ENCODE assay signal across 11 cellular contexts in the genomic region with DNA sequence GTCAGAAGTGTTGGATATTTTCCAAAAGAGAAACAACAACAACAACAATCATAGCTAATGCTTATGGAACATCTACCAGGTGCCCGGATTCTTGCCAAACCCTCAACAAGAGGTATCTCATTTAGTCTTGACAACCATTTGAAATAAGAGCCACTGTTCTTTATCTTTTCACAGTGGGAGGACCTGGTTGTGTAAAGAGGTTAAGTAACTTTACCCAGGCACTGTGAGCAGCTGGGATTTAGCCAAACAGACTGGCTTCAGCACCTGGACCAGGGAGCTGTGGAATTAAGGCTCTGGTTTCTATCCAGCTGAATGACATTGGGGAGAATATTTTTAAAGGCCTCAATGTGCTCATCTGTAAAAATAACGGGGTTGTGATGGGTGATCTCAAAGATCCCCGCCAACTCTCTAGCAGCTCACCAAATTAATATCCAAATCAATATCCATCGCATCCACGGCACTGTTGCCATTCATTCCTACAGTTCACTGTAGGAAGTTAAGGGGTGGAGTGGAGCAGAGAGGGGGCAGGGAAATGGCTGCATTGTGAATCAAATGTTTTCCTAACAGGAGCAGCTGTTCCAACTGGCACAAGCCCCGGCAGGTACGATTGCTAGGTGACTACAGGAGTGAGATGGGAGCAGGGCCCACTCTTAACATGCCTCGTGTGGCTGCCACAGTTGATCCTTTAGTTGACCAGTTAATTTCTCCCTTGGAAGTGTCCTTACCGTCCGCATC.
DNase-seq lines count a peak whose midpoint lies in the region; ATAC-seq and TF ChIP-seq lines count a peak whose summit lies in the region.
"Had no signal": no experiment of that assay in that cellular context is flagged by ENCODE, and none has a peak within 500 bp of the region (broad histone marks: within the 10 kb centered on the region; RNA-seq: fewer than 3 reads in every experiment).

No MANE protein-coding gene starts in this region.

- in situ Hi-C loops in KBM-7 (cut with MboI; ENCODE audit: low pct_unique_long_range_greater_than_20kb, low sequenced_read_pairs) = no loop called here

- WGBS in suprapubic skin = 49% methylated on average over 10 of the region's 10 CpGs

- H3K4me3 ChIP-seq in iPS-20b (ENCODE audit: low read length) (peak overlapping the region; percentile 56), suprapubic skin (no peak overlapping the region)
- H3K4me3 ChIP-seq: BLaER1 had no signal

- H3K9me3 ChIP-seq in iPS-20b (ENCODE audit: insufficient read depth, low read depth, low read length) (no peaks in the 10 kb centered on the region), suprapubic skin (no peaks in the 10 kb centered on the region)
- H3K9me3 ChIP-seq: BLaER1 had no signal

- TF ChIP-seq EP300 in suprapubic skin (IDR thresholded peaks at IDR 0.05) = no peak

- H3K4me1 ChIP-seq in iPS-20b (ENCODE audit: insufficient read depth, low read length) (peaks cover 43% of the 10 kb centered on the region), suprapubic skin (peaks cover 9% of the 10 kb centered on the region)
- H3K4me1 ChIP-seq: BLaER1 had no signal

- H3K36me3 ChIP-seq in iPS-20b (ENCODE audit: insufficient read depth, low read depth, low read length) (no peaks in the 10 kb centered on the region), suprapubic skin (no peaks in the 10 kb centered on the region)
- H3K36me3 ChIP-seq: BLaER1 had no signal

- peak overlapping the region; percentile 57; the same call in 1 of the 2 replicates for H3K9ac ChIP-seq in iPS-20b (ENCODE audit: low read depth, low read length)
- H3K9ac ChIP-seq: BLaER1, parathyroid adenoma had no signal

- peak; percentile 72 for DNase-seq in COLO668 (lab: John Stamatoyannopoulos, UW; ENCODE audit: unreplicated experiment)
- peak; percentile 33 for DNase-seq in KBM-7
- peak; percentile 61 for DNase-seq in NCI-H774 (lab: John Stamatoyannopoulos, UW)
- no peak for DNase-seq in GM03348 (ENCODE audit: low spot score)
- no peak for DNase-seq in suprapubic skin (ENCODE audit: low spot score in 2 of 2)
- no peak for DNase-seq in amniotic stem cell (lab: John Stamatoyannopoulos, UW)
- DNase-seq: Kasumi-1 had no signal

- TF ChIP-seq CTCF in suprapubic skin (IDR thresholded peaks at IDR 0.05) = no peak

- no peaks in the 10 kb centered on the region for H3K27me3 ChIP-seq in iPS-20b (ENCODE audit: insufficient read depth, low read length)
- H3K27me3 ChIP-seq in suprapubic skin = no peaks in the 10 kb centered on the region
- H3K27me3 ChIP-seq: BLaER1 had no signal

- H3K27ac ChIP-seq in iPS-20b (ENCODE audit: low read length) = peak overlapping the region; percentile 66
- H3K27ac ChIP-seq in suprapubic skin = no peak overlapping the region
- H3K27ac ChIP-seq: BLaER1, parathyroid adenoma had no signal

- TF ChIP-seq POLR2A in suprapubic skin (IDR thresholded peaks at IDR 0.05) = no peak

- ATAC-seq in GM21717 (IDR thresholded peaks at IDR 0.05; ENCODE audit: unreplicated experiment) = no peak

Comparison
In these comparisons a context has a peak if more than half of its experiments do, and no peak if none do; other contexts are left out.
1. DNase-seq: peak in COLO668 (single experiment), KBM-7 (single experiment) and NCI-H774 (single experiment); none in GM03348 (single experiment), suprapubic skin (0 of 2) and amniotic stem cell (single experiment).